Comparison of ENCODE assay signal across 8 cellular contexts in genomic region chr11:94129505-94130335, GRCh38. TPM values are rescaled to one million over a fixed set of nuclear protein-coding genes. Genes with fewer than 3 reads are reported as not detected.
DNase-seq lines count a peak whose midpoint lies in the region; ATAC-seq and TF ChIP-seq lines count a peak whose summit lies in the region.

No MANE protein-coding gene starts in this region.

- H3K4me1 Mint-ChIP-seq in endodermal cell = peaks cover 7% of the 10 kb centered on the region
- peaks cover 29 to 38% (median 36%) of the 10 kb centered on the region in 3 donors for H3K4me1 Mint-ChIP-seq in naive B cell

- no peaks in the 10 kb centered on the region for H3K27me3 ChIP-seq in endodermal cell (ENCODE audit: control insufficient read depth, insufficient read depth, low read length, poor library complexity, severe bottlenecking)

- H3K9ac ChIP-seq in endodermal cell (ENCODE audit: extremely low read depth, low read length, poor library complexity, severe bottlenecking) = peak overlapping the region; percentile 88

- no peak overlapping the region for H3K4me3 Mint-ChIP-seq in endodermal cell
- H3K4me3 Mint-ChIP-seq in naive B cell = no peak overlapping the region

- ATAC-seq in naive B cell (ENCODE audit: low read depth in 2 of 2) (peak; percentile 37 to 45), HG03354 (IDR thresholded peaks at IDR 0.05; ENCODE audit: poor library complexity, severe bottlenecking, unreplicated experiment) (no peak), HG03457 (IDR thresholded peaks at IDR 0.05; ENCODE audit: unreplicated experiment) (no peak)

- WGBS in endodermal cell (ENCODE audit: insufficient coverage in 1 of 2, insufficient read length in 1 of 2), 2 experiments = 8 to 9% methylated on average over 14 to 21 of the region's 21 CpGs

- no peak for TF ChIP-seq CTCF in endodermal cell (conservative IDR thresholded peaks at IDR 0.05)

- H3K27ac Mint-ChIP-seq in endodermal cell (no peak overlapping the region), naive B cell (no peak overlapping the region)

- H3K36me3 Mint-ChIP-seq in endodermal cell (ENCODE audit: low read depth) (no peaks in the 10 kb centered on the region), naive B cell (no peaks in the 10 kb centered on the region)

- no peaks in the 10 kb centered on the region for H3K36me3 ChIP-seq in endodermal cell (ENCODE audit: control insufficient read depth, insufficient read depth, low read length)

- H3K4me3 ChIP-seq in endodermal cell (ENCODE audit: low read length) = peak overlapping the region; percentile 94

- H3K27ac ChIP-seq in endodermal cell (ENCODE audit: low read depth, low read length) = peak overlapping the region; percentile 97

- H3K9me3 ChIP-seq in endodermal cell (ENCODE audit: control insufficient read depth, low read length) = no peaks in the 10 kb centered on the region

- H3K9me3 Mint-ChIP-seq in endodermal cell (no peaks in the 10 kb centered on the region), naive B cell (no peaks in the 10 kb centered on the region)

- H3K4me1 ChIP-seq in endodermal cell (ENCODE audit: control insufficient read depth, insufficient read depth, low read length) = peaks cover 7% of the 10 kb centered on the region

- DNase-seq in NCI-H2107 treated with DMSO at 0.1 percent for 48 hours (lab: John Stamatoyannopoulos, UW; ENCODE audit: unreplicated experiment) (peak; percentile 18), NCI-H2107 (lab: John Stamatoyannopoulos, UW) (no peak), NCI-H345 treated with DMSO at 0.1 percent for 48 hours (lab: John Stamatoyannopoulos, UW; ENCODE audit: unreplicated experiment) (peak; percentile 48), endodermal cell (peak; percentile 90), naive B cell (peak; percentile 59), SKM-1 (lab: John Stamatoyannopoulos, UW; ENCODE audit: unreplicated experiment) (no peak)

- H3K27me3 Mint-ChIP-seq in endodermal cell (ENCODE audit: insufficient read depth) (peaks cover 2% of the 10 kb centered on the region), naive B cell (no peaks in the 10 kb centered on the region)

RNA-seq across cellular contexts. Expression of gene PANX1, which starts 1.1 kb away (rescaled TPM):
- 10 to 100 TPM; 19.4 to 21.0 TPM for total RNA-seq in endodermal cell
- polyA plus RNA-seq in endodermal cell (2013, experiment 1 of 2) = 32.9 TPM
- polyA plus RNA-seq in endodermal cell (2013, experiment 2 of 2) = 30.0 TPM
- polyA plus RNA-seq in naive B cell (ENCODE audit: low read depth in 6 of 6) = 10 to 100 TPM in 2 of 6 donors, 1 to 10 TPM in 4; 8.1 to 14.0 (median 9.4) TPM

Comparison
In these comparisons a context has a peak if more than half of its experiments do, and no peak if none do; other contexts are left out.
1. DNase-seq: peak in NCI-H2107 treated with DMSO at 0.1 percent for 48 hours (single experiment), NCI-H345 treated with DMSO at 0.1 percent for 48 hours (single experiment), endodermal cell (single experiment) and naive B cell (single experiment); none in NCI-H2107 (single experiment) and SKM-1 (single experiment).
2. ATAC-seq: peak in naive B cell (2 of 2); none in HG03354 (single experiment) and HG03457 (single experiment).